Comparison of ENCODE assay signal across 14 cellular contexts in genomic region chr18:79046522-79046921, GRCh38.
"Had no signal": no experiment of that assay in that cellular context is flagged by ENCODE, and none has a peak within 500 bp of the region (broad histone marks: within the 10 kb centered on the region; RNA-seq: fewer than 3 reads in every experiment).

No MANE protein-coding gene starts in this region.

- H3K36me3 ChIP-seq: adrenal gland, cardiac muscle cell, esophagus squamous epithelium, spleen had no signal

- H3K27me3 ChIP-seq: adrenal gland, cardiac muscle cell had no signal

- H3K27me3 Mint-ChIP-seq: activated CD4-positive, alpha-beta memory T cell treated with anti-CD3 and anti-CD28 coated beads, Interleukin-2, amount 10 ng/mL, durations not matched to agents 7 days and 5 days; activated naive CD4-positive, alpha-beta T cell treated with anti-CD3 and anti-CD28 coated beads, Interleukin-2, amount 50 U/mL, for 24 hours had no signal

- DNase-seq: activated CD4-positive, alpha-beta memory T cell treated with anti-CD3 and anti-CD28 coated beads, Interleukin-2, amount 10 ng/mL, durations not matched to agents 7 days and 5 days; activated CD4-positive, alpha-beta T cell treated with anti-CD3 and anti-CD28 coated beads for 4 hours; activated effector memory CD4-positive, alpha-beta T cell treated with Interleukin-2 at 50 U/mL for 16 hours; activated T-cell treated with anti-CD3 and anti-CD28 coated beads, Interleukin-2, amount 50 U/mL, for 24 hours; dorsolateral prefrontal cortex; esophagus squamous epithelium; hypothalamus; mesendoderm; spleen had no signal

- H3K4me3 Mint-ChIP-seq: activated CD4-positive, alpha-beta memory T cell treated with anti-CD3 and anti-CD28 coated beads, Interleukin-2, amount 10 ng/mL, durations not matched to agents 7 days and 5 days; activated naive CD4-positive, alpha-beta T cell treated with anti-CD3 and anti-CD28 coated beads, Interleukin-2, amount 50 U/mL, for 24 hours; activated T-cell treated with anti-CD3 and anti-CD28 coated beads, Interleukin-2, amount 50 U/mL, for 24 hours; T-helper 1 cell treated with Interleukin-12 subunit alpha and Interleukin-12 subunit beta and Interleukin-4 antibody, amounts not matched to agents 30 μg/mL and 1 μg/mL, for 36 hours had no signal

- H3K27ac Mint-ChIP-seq: activated CD4-positive, alpha-beta memory T cell treated with anti-CD3 and anti-CD28 coated beads, Interleukin-2, amount 10 ng/mL, durations not matched to agents 7 days and 5 days; activated naive CD4-positive, alpha-beta T cell treated with anti-CD3 and anti-CD28 coated beads, Interleukin-2, amount 50 U/mL, for 24 hours; activated T-cell treated with anti-CD3 and anti-CD28 coated beads, Interleukin-2, amount 50 U/mL, for 24 hours; T-helper 1 cell treated with Interleukin-12 subunit alpha and Interleukin-12 subunit beta and Interleukin-4 antibody, amounts not matched to agents 30 μg/mL and 1 μg/mL, for 36 hours had no signal

- H3K36me3 Mint-ChIP-seq: activated naive CD4-positive, alpha-beta T cell treated with anti-CD3 and anti-CD28 coated beads, Interleukin-2, amount 50 U/mL, for 24 hours had no signal

- H3K27ac ChIP-seq: adrenal gland, cardiac muscle cell, dorsolateral prefrontal cortex, esophagus squamous epithelium, spleen had no signal

- ATAC-seq: sciatic nerve had no signal

- H3K9me3 Mint-ChIP-seq: activated CD4-positive, alpha-beta memory T cell treated with anti-CD3 and anti-CD28 coated beads, Interleukin-2, amount 10 ng/mL, durations not matched to agents 7 days and 5 days; activated naive CD4-positive, alpha-beta T cell treated with anti-CD3 and anti-CD28 coated beads, Interleukin-2, amount 50 U/mL, for 24 hours; activated T-cell treated with anti-CD3 and anti-CD28 coated beads, Interleukin-2, amount 50 U/mL, for 24 hours; T-helper 1 cell treated with Interleukin-12 subunit alpha and Interleukin-12 subunit beta and Interleukin-4 antibody, amounts not matched to agents 30 μg/mL and 1 μg/mL, for 36 hours had no signal

- H3K4me3 ChIP-seq: adrenal gland, cardiac muscle cell, dorsolateral prefrontal cortex, esophagus squamous epithelium, spleen had no signal

- H3K4me1 ChIP-seq: esophagus squamous epithelium, spleen had no signal

- H3K4me1 Mint-ChIP-seq: activated CD4-positive, alpha-beta memory T cell treated with anti-CD3 and anti-CD28 coated beads, Interleukin-2, amount 10 ng/mL, durations not matched to agents 7 days and 5 days; activated naive CD4-positive, alpha-beta T cell treated with anti-CD3 and anti-CD28 coated beads, Interleukin-2, amount 50 U/mL, for 24 hours had no signal
